Comparison of ENCODE assay signal across 6 cellular contexts in the genomic region with DNA sequence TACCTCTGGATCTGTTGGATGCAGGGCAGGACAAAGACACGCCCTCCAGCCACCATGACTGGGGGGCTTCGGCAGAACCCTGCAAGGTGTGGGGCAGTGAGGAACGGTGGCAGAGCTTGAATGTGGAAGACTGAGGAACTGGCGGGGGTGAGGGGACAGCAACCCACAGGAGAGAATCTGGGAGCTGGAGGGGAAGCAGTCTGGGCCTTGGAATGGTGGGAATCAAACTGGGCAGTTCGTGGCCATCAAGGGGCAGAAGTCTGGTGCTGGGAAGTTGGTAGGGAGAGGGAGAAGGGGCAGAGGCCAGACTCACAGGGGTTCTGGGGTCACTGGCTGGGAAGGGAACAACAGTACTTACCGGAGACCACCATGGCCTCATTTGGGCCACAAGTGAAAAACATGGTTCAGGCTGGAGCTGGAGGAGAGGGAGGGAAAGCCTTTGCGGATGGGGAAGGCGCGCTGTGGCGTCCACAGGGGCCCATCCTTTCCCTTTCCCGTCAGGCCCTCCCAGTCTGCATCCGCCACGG. TPM values are rescaled to one million over a fixed set of nuclear protein-coding genes. Genes with fewer than 3 reads are reported as not detected.
DNase-seq lines count a peak whose midpoint lies in the region; ATAC-seq lines count a peak whose summit lies in the region.

No MANE protein-coding gene starts in this region.

- peak overlapping the region in 1 of 2 experiments; percentile 84 for H3K14ac ChIP-seq in mesenchymal stem cell (ENCODE audit: low read length in 2 of 2)

- H3K4me3 Mint-ChIP-seq in activated T-helper 17 cell treated with anti-CD3 and anti-CD28 coated beads, Interleukin-2, amount 50 U/mL, for 72 hours, result peak overlapping the region; percentile 86

- H3K27me3 ChIP-seq in mesenchymal stem cell (ENCODE audit: control insufficient read depth in 1 of 2, insufficient read depth in 1 of 2, low read length in 2 of 2), result no peaks in the 10 kb centered on the region

- H2BK120ac ChIP-seq in mesenchymal stem cell (ENCODE audit: low read depth, low read length), result no peak overlapping the region

- H2AFZ ChIP-seq in mesenchymal stem cell (ENCODE audit: low read depth, low read length), result no peak overlapping the region

- peak overlapping the region; percentile 95 for H3K27ac Mint-ChIP-seq in activated T-helper 17 cell treated with anti-CD3 and anti-CD28 coated beads, Interleukin-2, amount 50 U/mL, for 72 hours

- no peak for DNase-seq in mesenchymal stem cell
- DNase-seq in NCI-H1105 treated with DMSO at 0.1 percent for 48 hours (lab: John Stamatoyannopoulos, UW), result no peak
- DNase-seq in UCSD-AML1 (lab: John Stamatoyannopoulos, UW; ENCODE audit: unreplicated experiment), result no peak

- no peaks in the 10 kb centered on the region for H3K9me3 ChIP-seq in mesenchymal stem cell (ENCODE audit: control insufficient read depth, low read length)

- peaks cover 82% of the 10 kb centered on the region for H3K36me3 Mint-ChIP-seq in activated T-helper 17 cell treated with anti-CD3 and anti-CD28 coated beads, Interleukin-2, amount 50 U/mL, for 72 hours (ENCODE audit: low read depth)

- peak overlapping the region; percentile 81 for H4K91ac ChIP-seq in mesenchymal stem cell (ENCODE audit: low read length)

- peaks cover 1% of the 10 kb centered on the region for H3K9me3 Mint-ChIP-seq in activated T-helper 17 cell treated with anti-CD3 and anti-CD28 coated beads, Interleukin-2, amount 50 U/mL, for 72 hours

- H3K36me3 ChIP-seq in mesenchymal stem cell (ENCODE audit: control insufficient read depth in 1 of 2, insufficient read depth in 2 of 2, low read depth in 1 of 2, low read length in 2 of 2), result peaks cover 25 to 53% of the 10 kb centered on the region in 2 experiments

- no peak overlapping the region for H2BK15ac ChIP-seq in mesenchymal stem cell (ENCODE audit: low read depth, poor library complexity, severe bottlenecking)

- H3K4me2 ChIP-seq in mesenchymal stem cell (ENCODE audit: low read length, poor library complexity, severe bottlenecking), result peak overlapping the region; percentile 30

- H3K4me1 ChIP-seq in mesenchymal stem cell (ENCODE audit: control insufficient read depth, insufficient read depth, low read depth, low read length), result peaks cover 24% of the 10 kb centered on the region

- peaks cover 43% of the 10 kb centered on the region for H3K4me1 Mint-ChIP-seq in activated T-helper 17 cell treated with anti-CD3 and anti-CD28 coated beads, Interleukin-2, amount 50 U/mL, for 72 hours

- WGBS in mesenchymal stem cell, result 18% methylated on average over 13 of the region's 13 CpGs

- peak overlapping the region; percentile 69 for H4K8ac ChIP-seq in mesenchymal stem cell (ENCODE audit: low read length)

- H3K9ac ChIP-seq in mesenchymal stem cell (ENCODE audit: low read length), result peak overlapping the region; percentile 97

- peak overlapping the region in 1 of 2 experiments; percentile 92 for H2BK12ac ChIP-seq in mesenchymal stem cell (ENCODE audit: low read length in 2 of 2)

- H3K27ac ChIP-seq in mesenchymal stem cell (ENCODE audit: low read length, poor library complexity, severe bottlenecking), result peak overlapping the region; percentile 80

- peak overlapping the region in 1 of 2 experiments; percentile 16 for H3K23ac ChIP-seq in mesenchymal stem cell (ENCODE audit: low read length in 2 of 2)

- H2AK5ac ChIP-seq in mesenchymal stem cell (ENCODE audit: low read length, severe bottlenecking), result peak overlapping the region; percentile 47

- ATAC-seq in GM18873 (IDR thresholded peaks at IDR 0.05; ENCODE audit: low FRiP score, unreplicated experiment), result peak; percentile 2
- ATAC-seq in activated T-helper 17 cell treated with anti-CD3 and anti-CD28 coated beads, Interleukin-2, amount 50 U/mL, for 72 hours (replicated peaks), result no peak
- no peak for ATAC-seq in GM19452 (IDR thresholded peaks at IDR 0.05; ENCODE audit: unreplicated experiment)

- peak overlapping the region; percentile 76 to 88 for H3K4me3 ChIP-seq in mesenchymal stem cell (ENCODE audit: insufficient read depth in 1 of 2, low read depth in 1 of 2, low read length in 2 of 2)

- H3K79me1 ChIP-seq in mesenchymal stem cell (replicated peaks; ENCODE audit: low read length, poor library complexity, severe bottlenecking), result peaks cover 14% of the 10 kb centered on the region

- H3K18ac ChIP-seq in mesenchymal stem cell (ENCODE audit: low read depth in 1 of 2, low read length in 2 of 2), result peak overlapping the region; percentile 83 to 92

- no peaks in the 10 kb centered on the region for H3K27me3 Mint-ChIP-seq in activated T-helper 17 cell treated with anti-CD3 and anti-CD28 coated beads, Interleukin-2, amount 50 U/mL, for 72 hours

- H2BK5ac ChIP-seq in mesenchymal stem cell (ENCODE audit: low read depth, low read length, poor library complexity, severe bottlenecking), result peak overlapping the region; percentile 45

- peak overlapping the region; percentile 13 to 97 for H3K4ac ChIP-seq in mesenchymal stem cell (ENCODE audit: low read depth in 1 of 2, low read length in 2 of 2)

RNA-seq across cellular contexts. Expression of a gene that starts 0.6 kb away (rescaled TPM):
- total RNA-seq in activated T-helper 17 cell treated with anti-CD3 and anti-CD28 coated beads, Interleukin-2, amount 50 U/mL, for 72 hours, result 100 to 1,000 TPM; 152 to 161 TPM
- polyA plus RNA-seq in mesenchymal stem cell (2013, experiment 1 of 2), result 120 TPM
- polyA plus RNA-seq in mesenchymal stem cell (2013, experiment 2 of 2), result 118 TPM

RNA-seq across cellular contexts. Expression of a gene that starts 2.5 kb away (rescaled TPM):
- total RNA-seq in activated T-helper 17 cell treated with anti-CD3 and anti-CD28 coated beads, Interleukin-2, amount 50 U/mL, for 72 hours, result 100 to 1,000 TPM in 1 of 2 donors, 10 to 100 TPM in 1; 55.6 to 617 TPM
- 220 TPM for polyA plus RNA-seq in mesenchymal stem cell (2013, experiment 1 of 2)
- polyA plus RNA-seq in mesenchymal stem cell (2013, experiment 2 of 2), result 207 TPM

RNA-seq across cellular contexts. Expression of a gene that starts 21.7 kb away (rescaled TPM):
- 1,000 to 10,000 TPM; 1,139 to 1,437 TPM for total RNA-seq in activated T-helper 17 cell treated with anti-CD3 and anti-CD28 coated beads, Interleukin-2, amount 50 U/mL, for 72 hours
- polyA plus RNA-seq in mesenchymal stem cell (2013, experiment 1 of 2), result 839 TPM
- polyA plus RNA-seq in mesenchymal stem cell (2013, experiment 2 of 2), result 819 TPM

RNA-seq across cellular contexts. Expression of a gene that starts 24.8 kb away (rescaled TPM):
- total RNA-seq in activated T-helper 17 cell treated with anti-CD3 and anti-CD28 coated beads, Interleukin-2, amount 50 U/mL, for 72 hours, result 10 to 100 TPM; 57.4 to 82.1 TPM
- polyA plus RNA-seq in mesenchymal stem cell (2013, experiment 1 of 2), result 9.8 TPM
- 8.6 TPM for polyA plus RNA-seq in mesenchymal stem cell (2013, experiment 2 of 2)

RNA-seq across cellular contexts. Expression of a gene that starts 51.1 kb away (rescaled TPM):
- 10 to 100 TPM; 26.0 to 36.9 TPM for total RNA-seq in activated T-helper 17 cell treated with anti-CD3 and anti-CD28 coated beads, Interleukin-2, amount 50 U/mL, for 72 hours
- 35.3 TPM for polyA plus RNA-seq in mesenchymal stem cell (2013, experiment 1 of 2)
- 36.1 TPM for polyA plus RNA-seq in mesenchymal stem cell (2013, experiment 2 of 2)
